ENCODE assay signal across 26 cellular contexts in the genomic region with DNA sequence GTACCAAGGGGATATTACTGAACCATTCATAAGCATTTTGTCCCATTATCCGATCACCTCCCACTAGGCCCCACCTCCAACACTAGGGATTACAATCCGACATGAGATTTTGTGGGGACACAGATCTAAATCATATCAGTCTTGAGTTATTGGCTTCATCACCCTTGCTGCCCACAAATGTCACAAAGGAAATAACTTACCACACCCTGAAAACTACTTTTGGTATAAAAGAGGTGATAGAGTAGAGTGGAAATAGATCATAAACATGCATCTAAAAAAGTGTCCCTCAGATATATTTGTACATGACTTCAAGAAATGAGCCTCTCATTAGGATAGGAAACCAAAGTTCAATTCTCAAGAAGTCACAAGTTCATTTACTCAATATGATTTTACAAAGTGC. TPM values are rescaled to one million over a fixed set of nuclear protein-coding genes. Genes with fewer than 3 reads are reported as not detected.
DNase-seq lines count a peak whose midpoint lies in the region; ATAC-seq and TF ChIP-seq lines count a peak whose summit lies in the region.
"Had no signal": no experiment of that assay in that cellular context is flagged by ENCODE, and none has a peak within 500 bp of the region (broad histone marks: within the 10 kb centered on the region; RNA-seq: fewer than 3 reads in every experiment).

No MANE protein-coding gene starts in this region.

- no peak for TF ChIP-seq CTCF in SU-DHL-6 (IDR thresholded peaks at IDR 0.05; ENCODE audit: insufficient read depth, low read length, poor library complexity, severe bottlenecking)

- H3K36me3 Mint-ChIP-seq in naive B cell: peaks cover 7 to 20% of the 10 kb centered on the region in 2 donors
- H3K36me3 Mint-ChIP-seq in stimulated activated naive B cell treated with anti-CD40 and anti-IgM and Interleukin-4, amounts not matched to agents 10 μg/mL and 1 μg/mL and 100 μg/mL, for 72 hours: peaks cover 22 to 34% of the 10 kb centered on the region in 2 donors
- no peaks in the 10 kb centered on the region for H3K36me3 Mint-ChIP-seq in activated CD4-positive, alpha-beta memory T cell treated with anti-CD3 and anti-CD28 coated beads, Interleukin-2, amount 10 ng/mL, durations not matched to agents 7 days and 5 days (ENCODE audit: low read depth)

- no peaks in the 10 kb centered on the region for H3K27me3 ChIP-seq in SU-DHL-6 (ENCODE audit: low read length)
- H3K27me3 ChIP-seq: Peyer's patch, SJCRH30 had no signal

- H3K79me2 ChIP-seq in SU-DHL-6 (ENCODE audit: insufficient read depth, low read length): no peaks in the 10 kb centered on the region

- peak overlapping the region; percentile 67 for H3K9ac ChIP-seq in SU-DHL-6 (ENCODE audit: low read length)
- H3K9ac ChIP-seq: GM23248 had no signal

- H3K4me2 ChIP-seq in SU-DHL-6 (ENCODE audit: low read depth, low read length, poor library complexity, severe bottlenecking): peak overlapping the region; percentile 86

- DNase-seq in activated CD4-positive, CD25-positive, alpha-beta regulatory T cell treated with anti-CD3 and anti-CD28 coated beads, Interleukin-2, amount 50 U/mL, for 72 hours: no peak
- DNase-seq in naive B cell (no peak), AG08395 (ENCODE audit: low spot score) (no peak)
- no peak for DNase-seq in stimulated activated naive B cell treated with anti-CD40 and anti-IgM and Interleukin-4, amounts not matched to agents 10 μg/mL and 1 μg/mL and 100 μg/mL, for 72 hours
- DNase-seq in stimulated activated CD4-positive, alpha-beta T cell treated with anti-CD3 and anti-CD28 coated beads, Interleukin-4, amount 100 ng/mL, for 1 hour: no peak
- DNase-seq in activated CD4-positive, alpha-beta memory T cell treated with anti-CD3 and anti-CD28 coated beads, Interleukin-2, amount 10 ng/mL, durations not matched to agents 7 days and 5 days: no peak
- DNase-seq: ACHN, C1 segment of cervical spinal cord, DMS53, EL, GF-D8, GM23248, H9, Kasumi-1, NCI-H1694, NCI-H2081, NCI-H2171, NCI-H345, NCI-H524 treated with DMSO at 0.1 percent for 48 hours, NCI-H82, Peyer's patch, SJCRH30 had no signal

- peak; percentile 9 to 25 for ATAC-seq in activated CD4-positive, CD25-positive, alpha-beta regulatory T cell treated with anti-CD3 and anti-CD28 coated beads, Interleukin-2, amount 50 U/mL, for 24 hours
- no peak for ATAC-seq in naive B cell (ENCODE audit: low read depth in 2 of 2)
- ATAC-seq in stimulated activated naive B cell treated with anti-CD40 and anti-IgM and Interleukin-4, amounts not matched to agents 10 μg/mL and 1 μg/mL and 100 μg/mL, for 72 hours (replicated peaks): peak; percentile 46 to 61

- peak overlapping the region; percentile 32 for H3K4me3 ChIP-seq in SU-DHL-6 (ENCODE audit: insufficient read depth, low read length, poor library complexity, severe bottlenecking)
- H3K4me3 ChIP-seq: GM23248, Peyer's patch, SJCRH30 had no signal

- CTCF ChIA-PET in activated CD4-positive, alpha-beta memory T cell treated with anti-CD3 and anti-CD28 coated beads, Interleukin-2, amount 10 ng/mL, durations not matched to agents 7 days and 5 days (lab: Charles Lee): no interaction called here

- peak overlapping the region; percentile 5 to 85 (median 68) for H3K4me3 Mint-ChIP-seq in naive B cell
- peak overlapping the region; percentile 14 to 44 for H3K4me3 Mint-ChIP-seq in stimulated activated naive B cell treated with anti-CD40 and anti-IgM and Interleukin-4, amounts not matched to agents 10 μg/mL and 1 μg/mL and 100 μg/mL, for 72 hours
- H3K4me3 Mint-ChIP-seq in activated CD4-positive, alpha-beta memory T cell treated with anti-CD3 and anti-CD28 coated beads, Interleukin-2, amount 10 ng/mL, durations not matched to agents 7 days and 5 days: no peak overlapping the region
- H3K4me3 Mint-ChIP-seq: H9 had no signal

- peak overlapping the region; percentile 94 for H3K27ac ChIP-seq in SU-DHL-6 (ENCODE audit: low read depth, low read length)
- H3K27ac ChIP-seq: 22Rv1, GM23248, SJCRH30 had no signal

- H3K27ac Mint-ChIP-seq in naive B cell: peak overlapping the region in 5 of 6 donors; percentile 49 to 96 (median 93)
- H3K27ac Mint-ChIP-seq in stimulated activated naive B cell treated with anti-CD40 and anti-IgM and Interleukin-4, amounts not matched to agents 10 μg/mL and 1 μg/mL and 100 μg/mL, for 72 hours: peak overlapping the region; percentile 93
- H3K27ac Mint-ChIP-seq in activated CD4-positive, alpha-beta memory T cell treated with anti-CD3 and anti-CD28 coated beads, Interleukin-2, amount 10 ng/mL, durations not matched to agents 7 days and 5 days: no peak overlapping the region
- H3K27ac Mint-ChIP-seq: H9 had no signal

- no peaks in the 10 kb centered on the region for H3K9me2 ChIP-seq in SU-DHL-6 (replicated peaks; ENCODE audit: insufficient read depth, low read length)

- H3K9me3 ChIP-seq in SU-DHL-6 (ENCODE audit: insufficient read depth, low read length): peaks cover 26% of the 10 kb centered on the region
- H3K9me3 ChIP-seq: SJCRH30 had no signal

- peaks cover 65 to 79% (median 71%) of the 10 kb centered on the region in 3 donors for H3K4me1 Mint-ChIP-seq in naive B cell
- peaks cover 42 to 75% of the 10 kb centered on the region in 2 donors for H3K4me1 Mint-ChIP-seq in stimulated activated naive B cell treated with anti-CD40 and anti-IgM and Interleukin-4, amounts not matched to agents 10 μg/mL and 1 μg/mL and 100 μg/mL, for 72 hours
- no peaks in the 10 kb centered on the region for H3K4me1 Mint-ChIP-seq in activated CD4-positive, alpha-beta memory T cell treated with anti-CD3 and anti-CD28 coated beads, Interleukin-2, amount 10 ng/mL, durations not matched to agents 7 days and 5 days

- no peaks in the 10 kb centered on the region for H4K20me1 ChIP-seq in SU-DHL-6 (ENCODE audit: low read depth, low read length)

- H3K9me3 Mint-ChIP-seq in naive B cell: peaks cover 10 to 28% (median 19%) of the 10 kb centered on the region in 7 donors
- H3K9me3 Mint-ChIP-seq in stimulated activated naive B cell treated with anti-CD40 and anti-IgM and Interleukin-4, amounts not matched to agents 10 μg/mL and 1 μg/mL and 100 μg/mL, for 72 hours: peaks cover 14 to 15% of the 10 kb centered on the region in 2 donors
- peaks cover 12% of the 10 kb centered on the region for H3K9me3 Mint-ChIP-seq in activated CD4-positive, alpha-beta memory T cell treated with anti-CD3 and anti-CD28 coated beads, Interleukin-2, amount 10 ng/mL, durations not matched to agents 7 days and 5 days

- POLR2A ChIA-PET in activated CD4-positive, alpha-beta memory T cell treated with anti-CD3 and anti-CD28 coated beads, Interleukin-2, amount 10 ng/mL, durations not matched to agents 7 days and 5 days (lab: Charles Lee): no interaction called here

- H2AFZ ChIP-seq in SU-DHL-6 (ENCODE audit: low read depth, low read length, severe bottlenecking): no peak overlapping the region
- H2AFZ ChIP-seq: GM23248 had no signal

- no peaks in the 10 kb centered on the region for H3K27me3 Mint-ChIP-seq in naive B cell
- H3K27me3 Mint-ChIP-seq in stimulated activated naive B cell treated with anti-CD40 and anti-IgM and Interleukin-4, amounts not matched to agents 10 μg/mL and 1 μg/mL and 100 μg/mL, for 72 hours: no peaks in the 10 kb centered on the region
- no peaks in the 10 kb centered on the region for H3K27me3 Mint-ChIP-seq in activated CD4-positive, alpha-beta memory T cell treated with anti-CD3 and anti-CD28 coated beads, Interleukin-2, amount 10 ng/mL, durations not matched to agents 7 days and 5 days

- peaks cover 50% of the 10 kb centered on the region for H3F3A ChIP-seq in SU-DHL-6 (ENCODE audit: insufficient read depth)

- H3K36me3 ChIP-seq in SU-DHL-6 (ENCODE audit: low read length): peaks cover 18% of the 10 kb centered on the region; the same call in 1 of the 2 replicates
- H3K36me3 ChIP-seq: Peyer's patch, SJCRH30 had no signal

RNA-seq across cellular contexts. Expression of a gene that starts 22.6 kb away (rescaled TPM):
- polyA plus RNA-seq in naive B cell (ENCODE audit: low read depth in 6 of 6): 100 to 1,000 TPM; 129 to 322 (median 238) TPM
- total RNA-seq in activated CD4-positive, alpha-beta memory T cell treated with anti-CD3 and anti-CD28 coated beads, Interleukin-2, amount 10 ng/mL, durations not matched to agents 7 days and 5 days: under 1 TPM; 0.15 to 0.73 TPM
- total RNA-seq: GM23248, H9, MCF 10A, SJCRH30 had no signal
- polyA plus RNA-seq: GM23248 had no signal

RNA-seq across cellular contexts. Expression of a gene that starts 53.8 kb away (rescaled TPM):
- 10 to 100 TPM; 26.1 to 98.4 (median 41.4) TPM for polyA plus RNA-seq in naive B cell (ENCODE audit: low read depth in 6 of 6)
- not detected for total RNA-seq in activated CD4-positive, alpha-beta memory T cell treated with anti-CD3 and anti-CD28 coated beads, Interleukin-2, amount 10 ng/mL, durations not matched to agents 7 days and 5 days
- total RNA-seq: GM23248, H9, MCF 10A, SJCRH30 had no signal
- polyA plus RNA-seq: GM23248 had no signal

Comparison
In these comparisons a context has a peak if more than half of its experiments do, and no peak if none do; other contexts are left out.
1. ATAC-seq: peak in activated CD4-positive, CD25-positive, alpha-beta regulatory T cell treated with anti-CD3 and anti-CD28 coated beads, Interleukin-2, amount 50 U/mL, for 24 hours (2 of 2) and stimulated activated naive B cell treated with anti-CD40 and anti-IgM and Interleukin-4, amounts not matched to agents 10 μg/mL and 1 μg/mL and 100 μg/mL, for 72 hours (2 of 2); none in naive B cell (0 of 2).